15 cellular contexts compared by ENCODE assay signal in the genomic region with DNA sequence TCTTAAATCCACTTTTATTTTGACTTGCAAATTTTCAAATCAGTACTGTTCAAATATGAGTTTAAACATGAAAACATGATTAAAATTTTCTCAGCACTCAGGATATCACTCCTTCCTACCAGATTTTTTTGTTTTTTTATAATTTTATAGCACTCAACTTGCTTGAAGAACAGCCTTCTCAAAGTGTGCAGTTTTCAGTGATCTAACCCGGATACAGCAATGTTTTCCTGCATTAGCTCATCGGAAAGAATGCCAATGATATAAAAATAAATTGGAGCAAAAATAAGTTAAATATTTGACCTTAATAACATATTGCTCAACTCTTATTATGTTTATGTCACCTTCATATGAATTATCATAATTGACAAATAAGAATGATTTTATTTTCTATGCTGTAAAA.
DNase-seq lines count a peak whose midpoint lies in the region; ATAC-seq, FAIRE-seq and TF ChIP-seq lines count a peak whose summit lies in the region.
"Had no signal": no experiment of that assay in that cellular context is flagged by ENCODE, and none has a peak within 500 bp of the region (broad histone marks: within the 10 kb centered on the region; RNA-seq: fewer than 3 reads in every experiment).

No MANE protein-coding gene starts in this region.

- TF ChIP-seq CTCF in pancreas (IDR thresholded peaks at IDR 0.05) (no peak), upper lobe of right lung (IDR thresholded peaks at IDR 0.05) (no peak)

- H3K36me3 ChIP-seq in pancreas: no peaks in the 10 kb centered on the region
- H3K36me3 ChIP-seq in upper lobe of right lung: no peaks in the 10 kb centered on the region

- H3K4me1 ChIP-seq in pancreas: no peaks in the 10 kb centered on the region
- H3K4me1 ChIP-seq in upper lobe of right lung: no peaks in the 10 kb centered on the region

- H3K27me3 ChIP-seq in pancreas: no peaks in the 10 kb centered on the region
- H3K27me3 ChIP-seq in upper lobe of right lung: no peaks in the 10 kb centered on the region

- H3K4me3 ChIP-seq in pancreas (no peak overlapping the region), upper lobe of right lung (no peak overlapping the region)
- H3K4me3 ChIP-seq: GM12878, GM23338 had no signal

- 74 to 77% methylated on average over 2 of the region's 2 CpGs for WGBS in pancreas, 2 donors

- H3K27ac ChIP-seq in pancreas (no peak overlapping the region), upper lobe of right lung (no peak overlapping the region)

- DNase-seq in dermis blood vessel endothelial cell (peak; percentile 63), frontal cortex (ENCODE audit: low spot score in 2 of 2) (no peak), pancreas (no peak), upper lobe of right lung (no peak), islet precursor cell (no peak)
- DNase-seq: C1 segment of cervical spinal cord; Calu3; CD4-positive, alpha-beta T cell; DMS79; H7 had no signal

- no peaks in the 10 kb centered on the region for H3K9me3 ChIP-seq in pancreas
- no peaks in the 10 kb centered on the region for H3K9me3 ChIP-seq in upper lobe of right lung

- peak; percentile 19 for FAIRE-seq in A204.1 (lab: Jason Lieb, UNC)
- FAIRE-seq in frontal cortex (lab: Jason Lieb, UNC): peak; percentile 3
- FAIRE-seq in pancreas (lab: Jason Lieb, UNC): peak; percentile 9
- FAIRE-seq: GM12878 had no signal

- ATAC-seq in pancreas: no peak
- no peak for ATAC-seq in HG02938 (IDR thresholded peaks at IDR 0.05; ENCODE audit: unreplicated experiment)
- ATAC-seq in upper lobe of right lung: no peak
- no peak for ATAC-seq in GM18498 (IDR thresholded peaks at IDR 0.05; ENCODE audit: unreplicated experiment)
- ATAC-seq: GM12878, GM23338 had no signal

- intact Hi-C loops in pancreas (cut with DNase I): no loop called here
- intact Hi-C loops in upper lobe of right lung (cut with DNase I): no loop called here
